19 cellular contexts compared by ENCODE assay signal in the genomic region with DNA sequence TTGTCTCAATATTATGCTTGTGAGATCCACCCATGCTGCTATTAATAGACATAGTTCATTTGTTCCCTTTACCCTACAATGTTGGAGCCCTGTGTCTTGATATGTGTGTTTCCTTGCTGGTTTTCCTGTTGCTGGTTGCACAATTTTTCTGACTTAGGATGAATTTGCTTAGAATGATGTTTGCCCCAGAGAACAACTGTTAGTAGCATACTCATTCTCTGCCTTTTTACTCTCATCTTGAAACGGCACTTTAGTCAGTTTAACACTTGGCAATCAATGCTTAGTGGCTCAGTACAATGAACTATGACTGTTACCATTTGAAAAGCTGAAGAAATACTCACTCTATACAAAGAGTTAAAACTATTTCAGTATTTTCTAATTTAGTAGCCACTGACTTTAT.
DNase-seq lines count a peak whose midpoint lies in the region; ATAC-seq, FAIRE-seq and TF ChIP-seq lines count a peak whose summit lies in the region.
"Had no signal": no experiment of that assay in that cellular context is flagged by ENCODE, and none has a peak within 500 bp of the region (broad histone marks: within the 10 kb centered on the region; RNA-seq: fewer than 3 reads in every experiment).

No MANE protein-coding gene starts in this region.

- ATAC-seq in GM18517 (IDR thresholded peaks at IDR 0.05; ENCODE audit: unreplicated experiment) (peak; percentile 59), GM21723 (IDR thresholded peaks at IDR 0.05; ENCODE audit: unreplicated experiment) (peak; percentile 51), HG03342 (IDR thresholded peaks at IDR 0.05; ENCODE audit: unreplicated experiment) (peak; percentile 64), WTC11 (no peak), GM18873 (IDR thresholded peaks at IDR 0.05; ENCODE audit: low FRiP score, unreplicated experiment) (no peak)

- DNase-seq in WTC11 (ENCODE audit: low spot score), result no peak
- no peak for DNase-seq in effector memory CD4-positive, alpha-beta T cell
- no peak for DNase-seq in ureter (ENCODE audit: low spot score)
- DNase-seq in kidney, result no peak
- DNase-seq: activated naive CD4-positive, alpha-beta T cell treated with Interleukin-2 at 50 U/mL for 16 hours; DMS79 treated with DMSO at 0.1 percent for 48 hours; immature natural killer cell; mesendoderm; NCI-H187; NCI-H82; Right ventricle myocardium superior; spleen had no signal

- H3K4me3 ChIP-seq in effector memory CD4-positive, alpha-beta T cell (ENCODE audit: insufficient read depth, low read depth, low read length, poor library complexity, severe bottlenecking), result no peak overlapping the region
- H3K4me3 ChIP-seq in kidney (ENCODE audit: low read length in 2 of 2), result no peak overlapping the region
- H3K4me3 ChIP-seq: spleen had no signal

- H3K36me3 Mint-ChIP-seq in WTC11, result no peaks in the 10 kb centered on the region
- H3K36me3 Mint-ChIP-seq: brain had no signal

- no peaks in the 10 kb centered on the region for H3K27me3 Mint-ChIP-seq in WTC11 (ENCODE audit: low read depth)
- H3K27me3 Mint-ChIP-seq: brain had no signal

- CTCF ChIA-PET in WTC11 (lab: Charles Lee), result no interaction called here

- H3K27me3 ChIP-seq in effector memory CD4-positive, alpha-beta T cell (replicated peaks; ENCODE audit: control insufficient read depth, insufficient read depth, low read length, poor library complexity, severe bottlenecking), result no peaks in the 10 kb centered on the region
- H3K27me3 ChIP-seq: spleen had no signal

- no peak overlapping the region for H3K9ac ChIP-seq in kidney (ENCODE audit: low read length in 2 of 2)

- POLR2A ChIA-PET in WTC11 (lab: Charles Lee), result no interaction called here

- no peaks in the 10 kb centered on the region for H3K9me3 ChIP-seq in effector memory CD4-positive, alpha-beta T cell (ENCODE audit: control insufficient read depth, low read length)
- no peaks in the 10 kb centered on the region for H3K9me3 ChIP-seq in kidney (ENCODE audit: control insufficient read depth in 1 of 2, low read length in 2 of 2)
- H3K9me3 ChIP-seq: spleen had no signal

- H3K4me1 Mint-ChIP-seq in WTC11, result peaks cover 16% of the 10 kb centered on the region

- H3K9me3 Mint-ChIP-seq in WTC11, result no peaks in the 10 kb centered on the region
- H3K9me3 Mint-ChIP-seq: brain had no signal

- TF ChIP-seq CTCF in WTC11 (IDR thresholded peaks at IDR 0.05), result no peak
- TF ChIP-seq CTCF in kidney (IDR thresholded peaks at IDR 0.05; ENCODE audit: borderline replicate concordance, extremely low read depth, insufficient read depth), result no peak

- H3K4me3 Mint-ChIP-seq in WTC11, result no peak overlapping the region
- H3K4me3 Mint-ChIP-seq: brain had no signal

- peak overlapping the region; percentile 42; the same call in 1 of the 2 replicates for H3K27ac Mint-ChIP-seq in WTC11
- H3K27ac Mint-ChIP-seq: brain had no signal

- H3K4me1 ChIP-seq in effector memory CD4-positive, alpha-beta T cell (ENCODE audit: control insufficient read depth, insufficient read depth, low read length, poor library complexity, severe bottlenecking), result no peaks in the 10 kb centered on the region
- H3K4me1 ChIP-seq in kidney (ENCODE audit: control insufficient read depth in 1 of 2, insufficient read depth in 1 of 2, low read depth in 1 of 2, low read length in 2 of 2), result no peaks in the 10 kb centered on the region

- intact Hi-C loops in kidney (cut with DNase I), result no loop called here

- no peak overlapping the region for H3K27ac ChIP-seq in effector memory CD4-positive, alpha-beta T cell (ENCODE audit: insufficient read depth, low read length, poor library complexity, severe bottlenecking)
- H3K27ac ChIP-seq in kidney (ENCODE audit: low read depth in 2 of 2, low read length in 2 of 2), result no peak overlapping the region
- H3K27ac ChIP-seq: C4-2B, spleen had no signal

- no peaks in the 10 kb centered on the region for H3K36me3 ChIP-seq in effector memory CD4-positive, alpha-beta T cell (ENCODE audit: control insufficient read depth, insufficient read depth, low read length)
- H3K36me3 ChIP-seq in kidney (ENCODE audit: control insufficient read depth in 1 of 2, insufficient read depth in 2 of 2, low read length in 2 of 2), result no peaks in the 10 kb centered on the region
- H3K36me3 ChIP-seq: spleen had no signal

- FAIRE-seq in kidney (lab: Jason Lieb, UNC), result no peak
- FAIRE-seq: TTC549 had no signal

TF ChIP-seq in WTC11, 78 proteins besides CTCF, POLR2A, EP300 and RAD21:
- no peak for TF ChIP-seq ZNF219 (CRISPR knock-in tag; IDR thresholded peaks at IDR 0.05; ENCODE audit: borderline replicate concordance)
- TF ChIP-seq, protein P1, sequence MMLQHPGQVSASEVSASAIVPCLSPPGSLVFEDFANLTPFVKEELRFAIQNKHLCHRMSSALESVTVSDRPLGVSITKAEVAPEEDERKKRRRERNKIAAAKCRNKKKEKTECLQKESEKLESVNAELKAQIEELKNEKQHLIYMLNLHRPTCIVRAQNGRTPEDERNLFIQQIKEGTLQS (CRISPR knock-in tag; conservative IDR thresholded peaks at IDR 0.05), result no peak
- no peak for TF ChIP-seq ATF1 (CRISPR knock-in tag; IDR thresholded peaks at IDR 0.05)
- no peak for TF ChIP-seq JAZF1 (CRISPR knock-in tag; IDR thresholded peaks at IDR 0.05)
- TF ChIP-seq, protein P2, sequence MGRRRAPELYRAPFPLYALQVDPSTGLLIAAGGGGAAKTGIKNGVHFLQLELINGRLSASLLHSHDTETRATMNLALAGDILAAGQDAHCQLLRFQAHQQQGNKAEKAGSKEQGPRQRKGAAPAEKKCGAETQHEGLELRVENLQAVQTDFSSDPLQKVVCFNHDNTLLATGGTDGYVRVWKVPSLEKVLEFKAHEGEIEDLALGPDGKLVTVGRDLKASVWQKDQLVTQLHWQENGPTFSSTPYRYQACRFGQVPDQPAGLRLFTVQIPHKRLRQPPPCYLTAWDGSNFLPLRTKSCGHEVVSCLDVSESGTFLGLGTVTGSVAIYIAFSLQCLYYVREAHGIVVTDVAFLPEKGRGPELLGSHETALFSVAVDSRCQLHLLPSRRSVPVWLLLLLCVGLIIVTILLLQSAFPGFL (CRISPR knock-in tag; IDR thresholded peaks at IDR 0.05; ENCODE audit: borderline replicate concordance), result no peak
- TF ChIP-seq, protein P3, sequence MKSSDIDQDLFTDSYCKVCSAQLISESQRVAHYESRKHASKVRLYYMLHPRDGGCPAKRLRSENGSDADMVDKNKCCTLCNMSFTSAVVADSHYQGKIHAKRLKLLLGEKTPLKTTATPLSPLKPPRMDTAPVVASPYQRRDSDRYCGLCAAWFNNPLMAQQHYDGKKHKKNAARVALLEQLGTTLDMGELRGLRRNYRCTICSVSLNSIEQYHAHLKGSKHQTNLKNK (CRISPR knock-in tag; IDR thresholded peaks at IDR 0.05), result no peak
- TF ChIP-seq, protein P4, sequence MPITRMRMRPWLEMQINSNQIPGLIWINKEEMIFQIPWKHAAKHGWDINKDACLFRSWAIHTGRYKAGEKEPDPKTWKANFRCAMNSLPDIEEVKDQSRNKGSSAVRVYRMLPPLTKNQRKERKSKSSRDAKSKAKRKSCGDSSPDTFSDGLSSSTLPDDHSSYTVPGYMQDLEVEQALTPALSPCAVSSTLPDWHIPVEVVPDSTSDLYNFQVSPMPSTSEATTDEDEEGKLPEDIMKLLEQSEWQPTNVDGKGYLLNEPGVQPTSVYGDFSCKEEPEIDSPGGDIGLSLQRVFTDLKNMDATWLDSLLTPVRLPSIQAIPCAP (CRISPR knock-in tag; IDR thresholded peaks at IDR 0.05), result no peak
TF ChIP-seq in WTC11: peak in this region for 0.

Comparison
In these comparisons a context has a peak if more than half of its experiments do, and no peak if none do; other contexts are left out.
1. ATAC-seq: peak in GM18517 (single experiment), GM21723 (single experiment) and HG03342 (single experiment); none in WTC11 (single experiment) and GM18873 (single experiment).